In the genomic region with DNA sequence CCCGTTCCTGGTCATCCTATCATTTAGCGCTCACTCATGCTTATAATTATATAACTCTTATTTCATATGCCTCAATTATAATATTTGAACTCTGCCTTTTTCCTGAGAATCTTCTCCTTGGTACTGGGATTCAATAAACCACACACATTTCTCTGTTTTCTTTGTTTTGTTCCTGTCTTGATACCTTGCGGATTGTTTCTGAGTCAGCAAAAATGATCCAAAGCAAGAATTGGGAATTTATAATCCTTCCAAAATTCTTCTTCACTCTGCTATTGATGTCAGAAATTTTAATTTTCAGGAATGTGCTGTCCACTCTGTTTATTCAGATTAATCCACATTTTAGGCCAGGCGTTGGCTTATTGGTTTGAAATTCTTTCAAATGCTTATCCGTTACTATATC, we compare ENCODE assay signal across 23 cellular contexts.
"Had no signal": no experiment of that assay in that cellular context is flagged by ENCODE, and none has a peak within 500 bp of the region (broad histone marks: within the 10 kb centered on the region; RNA-seq: fewer than 3 reads in every experiment).

No MANE protein-coding gene starts in this region.

- H3K9me3 ChIP-seq: esophagus muscularis mucosa, gastroesophageal sphincter, heart right ventricle, left lung, lower lobe of right lung had no signal

- H3K4me3 ChIP-seq: coronary artery, dorsolateral prefrontal cortex, esophagus muscularis mucosa, gastroesophageal sphincter, heart right ventricle, left lung, lower lobe of right lung had no signal

- DNase-seq: dermis blood vessel endothelial cell; dorsolateral prefrontal cortex; effector CD4-positive, alpha-beta T cell; effector memory CD4-positive, alpha-beta T cell; glutamatergic neuron; head of caudate nucleus; heart right ventricle; hippocampal formation; left cardiac atrium; left lung; left ventricle myocardium superior; lower lobe of right lung; mesenchymal stem cell; naive thymus-derived CD4-positive, alpha-beta T cell had no signal

- ATAC-seq: foreskin keratinocyte; gastroesophageal sphincter; heart right ventricle; left cardiac atrium; left lung; left ventricle myocardium superior; lower lobe of right lung; naive thymus-derived CD4-positive, alpha-beta T cell had no signal

- FAIRE-seq: colon, endothelial cell of umbilical vein, frontal cortex, islet of Langerhans, keratinocyte had no signal

- H3K36me3 ChIP-seq: esophagus muscularis mucosa, gastroesophageal sphincter, heart right ventricle, left lung, lower lobe of right lung had no signal

- H3K27ac ChIP-seq: coronary artery, dorsolateral prefrontal cortex, esophagus muscularis mucosa, foreskin keratinocyte, gastroesophageal sphincter, heart right ventricle, left lung, lower lobe of right lung had no signal

- H3K4me1 ChIP-seq: esophagus muscularis mucosa, foreskin keratinocyte, gastroesophageal sphincter, heart right ventricle, left lung, lower lobe of right lung had no signal

- H3K27me3 ChIP-seq: dorsolateral prefrontal cortex, esophagus muscularis mucosa, foreskin keratinocyte, gastroesophageal sphincter, heart right ventricle, left lung had no signal
